ENCODE assay signal across 8 cellular contexts in the genomic region with DNA sequence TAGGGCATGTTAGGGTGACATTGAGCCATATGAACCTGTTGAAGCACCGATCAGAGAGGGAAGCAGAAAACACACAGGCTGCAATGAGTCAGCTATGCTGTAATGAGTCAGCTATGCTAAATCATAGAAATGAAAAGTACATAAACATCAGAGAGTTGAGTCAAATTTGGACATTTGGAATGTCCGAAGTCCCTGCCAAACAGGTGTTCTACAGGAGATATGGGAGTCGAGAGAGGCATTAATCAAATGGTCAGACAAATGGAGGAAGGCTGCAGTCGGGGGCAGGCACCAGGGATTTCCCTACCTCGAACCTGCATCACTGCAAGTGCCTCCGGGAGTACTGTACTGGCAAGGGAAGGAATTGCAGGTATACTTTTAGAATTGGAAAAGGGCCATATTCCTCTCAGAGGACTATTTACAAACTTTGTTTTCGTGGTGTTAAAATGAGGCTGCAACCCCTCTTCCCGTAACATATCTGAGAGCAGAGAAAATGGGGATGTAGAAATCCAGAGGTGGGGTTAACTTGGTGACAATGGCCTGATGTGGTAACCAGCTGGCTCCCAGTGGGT. TPM values are rescaled to one million over a fixed set of nuclear protein-coding genes. Genes with fewer than 3 reads are reported as not detected.
A peak's percentile ranks its signal among the peaks of the same experiment; 100 is the strongest.
DNase-seq lines count a peak whose midpoint lies in the region; ATAC-seq and TF ChIP-seq lines count a peak whose summit lies in the region.

No MANE protein-coding gene starts in this region.

- no peaks in the 10 kb centered on the region for H3K9me3 Mint-ChIP-seq in activated T-helper 2 cell treated with anti-CD3 and anti-CD28 coated beads, Interferon-gamma antibody, Interleukin-2, Interleukin-4, amounts not matched to agents 10 μg/mL and 5 μg/mL and 100 μg/mL, durations not matched to agents 14 hours and 24 hours and 36 hours
- no peaks in the 10 kb centered on the region for H3K9me3 Mint-ChIP-seq in memory B cell

- TF ChIP-seq CTCF in GM12872 (IDR thresholded peaks at IDR 0.05; ENCODE audit: insufficient read depth, low read depth, low read length): peak; percentile 29; the same call in 1 of the 3 replicates

- H3K27me3 Mint-ChIP-seq in activated T-helper 2 cell treated with anti-CD3 and anti-CD28 coated beads, Interferon-gamma antibody, Interleukin-2, Interleukin-4, amounts not matched to agents 10 μg/mL and 5 μg/mL and 100 μg/mL, durations not matched to agents 14 hours and 24 hours and 36 hours (ENCODE audit: low read depth): no peaks in the 10 kb centered on the region
- no peaks in the 10 kb centered on the region for H3K27me3 Mint-ChIP-seq in memory B cell

- peak overlapping the region; percentile 74 for H3K27ac Mint-ChIP-seq in activated T-helper 2 cell treated with anti-CD3 and anti-CD28 coated beads, Interferon-gamma antibody, Interleukin-2, Interleukin-4, amounts not matched to agents 10 μg/mL and 5 μg/mL and 100 μg/mL, durations not matched to agents 14 hours and 24 hours and 36 hours
- H3K27ac Mint-ChIP-seq in memory B cell: peak overlapping the region; percentile 97

- ATAC-seq in GM21515 (IDR thresholded peaks at IDR 0.05; ENCODE audit: unreplicated experiment): peak; percentile 56
- peak; percentile 67 for ATAC-seq in HG03565 (IDR thresholded peaks at IDR 0.05; ENCODE audit: unreplicated experiment)
- no peak for ATAC-seq in memory B cell (ENCODE audit: low read depth)

- DNase-seq in activated T-helper 2 cell treated with anti-CD3 and anti-CD28 coated beads, Interferon-gamma antibody, Interleukin-2, Interleukin-4, amounts not matched to agents 10 μg/mL and 5 μg/mL and 100 μg/mL, durations not matched to agents 14 hours and 24 hours and 36 hours (ENCODE audit: low spot score): no peak
- no peak for DNase-seq in memory B cell (ENCODE audit: low spot score in 2 of 2)
- no peak for DNase-seq in hypothalamus (lab: John Stamatoyannopoulos, UW)
- no peak for DNase-seq in stimulated activated CD8-positive, alpha-beta memory T cell treated with anti-CD3 and anti-CD28 coated beads, Interleukin-4, amount 100 ng/mL, for 48 hours
- no peak for DNase-seq in NCI-H2107 (lab: John Stamatoyannopoulos, UW)

- H3K4me3 Mint-ChIP-seq in activated T-helper 2 cell treated with anti-CD3 and anti-CD28 coated beads, Interferon-gamma antibody, Interleukin-2, Interleukin-4, amounts not matched to agents 10 μg/mL and 5 μg/mL and 100 μg/mL, durations not matched to agents 14 hours and 24 hours and 36 hours (ENCODE audit: low read depth): peak overlapping the region; percentile 44
- H3K4me3 Mint-ChIP-seq in memory B cell: peak overlapping the region; percentile 63

- peaks cover 26% of the 10 kb centered on the region for H3K4me1 Mint-ChIP-seq in activated T-helper 2 cell treated with anti-CD3 and anti-CD28 coated beads, Interferon-gamma antibody, Interleukin-2, Interleukin-4, amounts not matched to agents 10 μg/mL and 5 μg/mL and 100 μg/mL, durations not matched to agents 14 hours and 24 hours and 36 hours (ENCODE audit: low read depth)
- H3K4me1 Mint-ChIP-seq in memory B cell: peaks cover 26% of the 10 kb centered on the region

- H3K36me3 Mint-ChIP-seq in activated T-helper 2 cell treated with anti-CD3 and anti-CD28 coated beads, Interferon-gamma antibody, Interleukin-2, Interleukin-4, amounts not matched to agents 10 μg/mL and 5 μg/mL and 100 μg/mL, durations not matched to agents 14 hours and 24 hours and 36 hours (ENCODE audit: low read depth): no peaks in the 10 kb centered on the region
- no peaks in the 10 kb centered on the region for H3K36me3 Mint-ChIP-seq in memory B cell

- intact Hi-C loops in activated T-helper 2 cell treated with anti-CD3 and anti-CD28 coated beads, Interferon-gamma antibody, Interleukin-2, Interleukin-4, amounts not matched to agents 10 μg/mL and 5 μg/mL and 100 μg/mL, durations not matched to agents 14 hours and 24 hours and 36 hours (cut with micrococcal nuclease): loop anchor here (1.0 to 5.0 kb wide), 3 partner anchors 9 to 74 kb away; a partner anchor contains a TSS

RNA-seq across cellular contexts. Expression of a gene that starts 8.8 kb away (rescaled TPM):
- total RNA-seq in activated T-helper 2 cell treated with anti-CD3 and anti-CD28 coated beads, Interferon-gamma antibody, Interleukin-2, Interleukin-4, amounts not matched to agents 10 μg/mL and 5 μg/mL and 100 μg/mL, durations not matched to agents 14 hours and 24 hours and 36 hours: 76.0 and 77.1 TPM in 2 replicates
